Comparison of ENCODE assay signal across 19 cellular contexts in the genomic region with DNA sequence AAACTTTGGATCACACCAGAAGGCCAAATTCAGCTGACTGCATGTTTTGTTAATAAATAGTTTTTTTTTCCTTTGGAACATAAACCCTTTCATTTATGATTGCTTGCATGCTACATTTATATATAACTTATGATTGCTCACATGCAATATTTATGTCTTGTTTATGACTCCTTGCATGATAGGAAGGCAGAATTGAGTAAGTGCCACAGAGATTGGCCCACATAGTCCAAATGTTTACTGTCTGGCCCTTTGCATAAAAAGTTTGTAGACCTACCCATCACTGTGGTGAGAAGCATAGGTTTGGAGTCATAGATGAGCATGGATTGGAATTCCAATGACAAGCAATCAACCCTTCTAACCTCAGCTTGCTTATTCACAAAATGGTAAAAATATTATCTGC. TPM values are rescaled to one million over a fixed set of nuclear protein-coding genes. Genes with fewer than 3 reads are reported as not detected.
DNase-seq lines count a peak whose midpoint lies in the region; ATAC-seq and TF ChIP-seq lines count a peak whose summit lies in the region.
"Had no signal": no experiment of that assay in that cellular context is flagged by ENCODE, and none has a peak within 500 bp of the region (broad histone marks: within the 10 kb centered on the region; RNA-seq: fewer than 3 reads in every experiment).

No MANE protein-coding gene starts in this region.

- TF ChIP-seq POLR2A in IMR-90 (IDR thresholded peaks at IDR 0.05; ENCODE audit: low read depth, low read length), result no peak

- H3K9ac ChIP-seq in IMR-90 (ENCODE audit: low read depth, low read length), result no peak overlapping the region
- no peak overlapping the region for H3K9ac ChIP-seq in fibroblast of lung (ENCODE audit: insufficient read depth, low read length)
- H3K9ac ChIP-seq: BLaER1 treated with 17β-estradiol and CSF1 and Interleukin-3, amounts not matched to agents 10 nM and 100 nM had no signal

- no peaks in the 10 kb centered on the region for H3K27me3 Mint-ChIP-seq in activated T-cell treated with anti-CD3 and anti-CD28 coated beads, Interleukin-2, amount 50 U/mL, for 24 hours
- H3K27me3 Mint-ChIP-seq: B cell had no signal

- H3K4ac ChIP-seq in IMR-90 (ENCODE audit: low read depth, low read length), result no peak overlapping the region

- no peak overlapping the region for H2AK9ac ChIP-seq in IMR-90 (replicated peaks; ENCODE audit: low read depth, low read length, poor library complexity)

- no TSS peak for BruUV-seq in IMR-90 (replicated peaks; lab: Mats Ljungman, UMichigan)

- H3K14ac ChIP-seq in IMR-90 (replicated peaks; ENCODE audit: low read depth, low read length), result no peak overlapping the region

- H3K4me1 ChIP-seq in IMR-90 (ENCODE audit: control insufficient read depth, insufficient read depth, low read length) (peaks cover 20% of the 10 kb centered on the region), fibroblast of lung (ENCODE audit: control insufficient read depth, extremely low read depth, insufficient read depth, low read length) (peaks cover 6% of the 10 kb centered on the region)

- H3K4me3 ChIP-seq in AG04450 (ENCODE audit: low read depth, low read length) (no peak overlapping the region), IMR-90 (ENCODE audit: insufficient read depth, low read depth, low read length) (no peak overlapping the region), fibroblast of lung (replicated peaks in 1 of 4; ENCODE audit: control extremely low read depth in 1 of 4, insufficient read depth in 1 of 4, low read depth in 3 of 4, low read length in 4 of 4) (no peak overlapping the region)
- H3K4me3 ChIP-seq: A549; BLaER1 treated with 17β-estradiol and CSF1 and Interleukin-3, amounts not matched to agents 10 nM and 100 nM had no signal

- H3K27ac Mint-ChIP-seq in activated T-cell treated with anti-CD3 and anti-CD28 coated beads, Interleukin-2, amount 50 U/mL, for 24 hours, result no peak overlapping the region
- H3K27ac Mint-ChIP-seq: B cell had no signal

- ATAC-seq in IMR-90 (ENCODE audit: low read depth), result peak; percentile 79
- ATAC-seq in left colon, result peak; percentile 53
- ATAC-seq: A549, HepG2 had no signal

- peak overlapping the region; percentile 56 for H2BK5ac ChIP-seq in IMR-90 (ENCODE audit: low read depth, low read length, poor library complexity, severe bottlenecking)

- H3K27me3 ChIP-seq in AG04450 (ENCODE audit: control insufficient read depth, insufficient read depth, low read length) (no peaks in the 10 kb centered on the region), IMR-90 (ENCODE audit: control insufficient read depth, insufficient read depth, low read length) (no peaks in the 10 kb centered on the region), fibroblast of lung (ENCODE audit: control insufficient read depth, insufficient read depth, low read length) (no peaks in the 10 kb centered on the region)
- H3K27me3 ChIP-seq: BLaER1 treated with 17β-estradiol and CSF1 and Interleukin-3, amounts not matched to agents 10 nM and 100 nM had no signal

- no peak overlapping the region for H2BK120ac ChIP-seq in IMR-90 (ENCODE audit: low read depth, low read length)

- no peak overlapping the region for H4K5ac ChIP-seq in IMR-90 (ENCODE audit: low read depth, low read length)

- H3K4me2 ChIP-seq in IMR-90 (ENCODE audit: low read depth, low read length) (no peak overlapping the region), fibroblast of lung (ENCODE audit: extremely low read depth, insufficient read depth, low read length) (peak overlapping the region; percentile 19)
- H3K4me2 ChIP-seq: A549 had no signal

- H2AFZ ChIP-seq in IMR-90 (replicated peaks; ENCODE audit: low read length, poor library complexity) (no peak overlapping the region), fibroblast of lung (ENCODE audit: low read length) (no peak overlapping the region)

- peaks cover 15% of the 10 kb centered on the region for H3K4me1 Mint-ChIP-seq in activated T-cell treated with anti-CD3 and anti-CD28 coated beads, Interleukin-2, amount 50 U/mL, for 24 hours (ENCODE audit: low read depth)

- no peak overlapping the region for H3K23ac ChIP-seq in IMR-90 (ENCODE audit: low read depth, low read length)

- dilution Hi-C loops in IMR-90 (cut with HindIII; ENCODE audit: low sequenced_read_pairs, unreplicated experiment), result no loop called here

- TF ChIP-seq CTCF in AG04450 (IDR thresholded peaks at IDR 0.05; ENCODE audit: low read depth, low read length), result no peak
- TF ChIP-seq CTCF in IMR-90 (conservative IDR thresholded peaks at IDR 0.05; ENCODE audit: low read depth, low read length), result no peak
- no peak for TF ChIP-seq CTCF in fibroblast of lung (conservative IDR thresholded peaks at IDR 0.05 in 1 of 2, IDR thresholded peaks at IDR 0.05 in 1 of 2; ENCODE audit: low read depth in 1 of 2, low read length in 2 of 2)

- H3K9me3 Mint-ChIP-seq in activated T-cell treated with anti-CD3 and anti-CD28 coated beads, Interleukin-2, amount 50 U/mL, for 24 hours, result no peaks in the 10 kb centered on the region
- H3K9me3 Mint-ChIP-seq: CD8-positive, alpha-beta memory T cell had no signal

- no peak overlapping the region for H2BK15ac ChIP-seq in IMR-90 (ENCODE audit: low read depth, low read length)

- H3K9me3 ChIP-seq in AG04450 (ENCODE audit: control insufficient read depth, insufficient read depth, low read length), result no peaks in the 10 kb centered on the region
- H3K9me3 ChIP-seq in IMR-90 (ENCODE audit: control insufficient read depth, insufficient read depth, low read length), result no peaks in the 10 kb centered on the region
- no peaks in the 10 kb centered on the region for H3K9me3 ChIP-seq in fibroblast of lung (ENCODE audit: control insufficient read depth, insufficient read depth, low read depth, low read length)
- H3K9me3 ChIP-seq: A549 had no signal

- H3K27ac ChIP-seq in AG04450 (ENCODE audit: low read depth, low read length) (peak overlapping the region; percentile 39), IMR-90 (ENCODE audit: insufficient read depth, low read length) (peak overlapping the region; percentile 96; the same call in 1 of the 2 replicates), fibroblast of lung (ENCODE audit: insufficient read depth, low read length) (peak overlapping the region; percentile 15)
- H3K27ac ChIP-seq: 22Rv1; A549; BLaER1 treated with 17β-estradiol and CSF1 and Interleukin-3, amounts not matched to agents 10 nM and 100 nM had no signal

- DNase-seq in AG04450 (ENCODE audit: low read depth, low spot score), result no peak
- peak; percentile 76 for DNase-seq in IMR-90
- DNase-seq in fibroblast of lung (ENCODE audit: low read depth in 2 of 2), result peak in 1 of 2 donors; percentile 63
- DNase-seq in left colon, result no peak
- no peak for DNase-seq in cardiac septum (ENCODE audit: low spot score)
- no peak for DNase-seq in NCI-H1694 (lab: John Stamatoyannopoulos, UW)
- DNase-seq in RPMI8226, result no peak
- no peak for DNase-seq in activated T-cell treated with anti-CD3 and anti-CD28 coated beads, Interleukin-2, amount 50 U/mL, for 24 hours
- DNase-seq: CD8-positive, alpha-beta memory T cell; COR-L47; DMS 273 treated with DMSO at 0.1 percent for 48 hours; GDM1; GOT3; H7 had no signal

- H3K79me2 ChIP-seq in fibroblast of lung (ENCODE audit: control insufficient read depth, insufficient read depth, low read length), result peaks cover 26% of the 10 kb centered on the region

- peaks cover 38 to 62% of the 10 kb centered on the region in 2 experiments for H3K79me1 ChIP-seq in IMR-90 (ENCODE audit: low read depth in 1 of 2, low read length in 2 of 2)

- POLR2A ChIA-PET in AG04450 (lab: Yijun Ruan, JAX) (interaction anchor here (0.9 to 1.5 kb wide), 2 partner anchors 27 to 31 kb away, joined by 5 to 7 read pairs; a partner anchor contains a TSS), IMR-90 (lab: Charles Lee; ENCODE audit: unreplicated experiment) (no interaction called here)

- no peak overlapping the region for H3K56ac ChIP-seq in IMR-90 (ENCODE audit: extremely low read depth, insufficient read depth, low read length)

- in situ Hi-C loops in IMR-90 (cut with MboI; ENCODE audit: low sequenced_read_pairs), result no loop called here

- no peak for TF ChIP-seq RAD21 in IMR-90 (IDR thresholded peaks at IDR 0.05; ENCODE audit: low read length)

- H2AK5ac ChIP-seq in IMR-90 (ENCODE audit: low read depth, low read length), result no peak overlapping the region

- CTCF ChIA-PET in AG04450 (lab: Charles Lee), result interaction anchor here (1.6 kb wide), 1 partner anchor 16 kb away, joined by 3 read pairs; no protein-coding TSS in a partner anchor
- CTCF ChIA-PET in IMR-90 (lab: Yijun Ruan, JAX), result interaction anchor here (0.6 to 1.0 kb wide), 2 partner anchors 9 to 1049 kb away, joined by 3 read pairs; no protein-coding TSS in a partner anchor

- no peak overlapping the region for H2BK20ac ChIP-seq in IMR-90 (ENCODE audit: low read depth, low read length)

- H3K36me3 ChIP-seq in IMR-90 (ENCODE audit: control insufficient read depth, insufficient read depth, low read length) (peaks cover 18% of the 10 kb centered on the region), fibroblast of lung (ENCODE audit: control insufficient read depth, insufficient read depth, low read length) (peaks cover 4% of the 10 kb centered on the region)

- intact Hi-C loops in IMR-90 (cut with micrococcal nuclease) (no loop called here), left colon (cut with DNase I, micrococcal nuclease) (no loop called here), cardiac septum (cut with DNase I) (no loop called here)

- H3K18ac ChIP-seq in IMR-90 (ENCODE audit: low read depth, low read length), result no peak overlapping the region

- H3K36me3 Mint-ChIP-seq in activated T-cell treated with anti-CD3 and anti-CD28 coated beads, Interleukin-2, amount 50 U/mL, for 24 hours (ENCODE audit: low read depth), result peaks cover 57% of the 10 kb centered on the region

- peaks cover 22% of the 10 kb centered on the region for H4K20me1 ChIP-seq in IMR-90 (ENCODE audit: insufficient read depth, low read length)
- peaks cover 1% of the 10 kb centered on the region for H4K20me1 ChIP-seq in fibroblast of lung (ENCODE audit: control insufficient read depth, extremely low read depth, insufficient read depth, low read length)

- H4K8ac ChIP-seq in IMR-90 (ENCODE audit: low read depth in 2 of 2, low read length in 2 of 2), result no peak overlapping the region

- peaks cover 12% of the 10 kb centered on the region for H3K9me1 ChIP-seq in IMR-90 (ENCODE audit: insufficient read depth, low read length)

- H4K91ac ChIP-seq in IMR-90 (ENCODE audit: insufficient read depth, low read depth, low read length), result no peak overlapping the region

- H3K4me3 Mint-ChIP-seq in activated T-cell treated with anti-CD3 and anti-CD28 coated beads, Interleukin-2, amount 50 U/mL, for 24 hours, result no peak overlapping the region
- H3K4me3 Mint-ChIP-seq: B cell; CD8-positive, alpha-beta memory T cell had no signal

RNA-seq across cellular contexts. Expression of a gene that starts 30.8 kb away (rescaled TPM):
- polyA plus RNA-seq in AG04450 (2011; rRNA removed), result 67.8 and 74.8 TPM in 2 replicates
- 217 and 252 TPM in 2 replicates for polyA minus RNA-seq in AG04450 (2011; rRNA and poly(A)+ RNA removed)
- 93.6 and 115 TPM in 2 replicates for total RNA-seq in IMR-90 (2012; rRNA removed)
- 29.5 and 35.6 TPM in 2 replicates for polyA plus RNA-seq in IMR-90 (2012; rRNA removed)
- 11.5 and 21.4 TPM in 2 replicates for polyA plus RNA-seq in IMR-90 (2012; cell fraction: cytosol; rRNA removed)
- polyA plus RNA-seq in IMR-90 (2012; cell fraction: nucleus; rRNA removed; ENCODE audit: low replicate concordance), result 77.1 and 110 TPM in 2 replicates
- 107 and 156 TPM in 2 replicates for total RNA-seq in fibroblast of lung
- 59.2 and 79.1 TPM in 2 replicates for polyA plus RNA-seq in fibroblast of lung
- 38.4 and 53.2 TPM in 2 replicates for polyA plus RNA-seq in fibroblast of lung (2012)
- 151 and 153 TPM in 2 replicates for polyA minus RNA-seq in fibroblast of lung (ENCODE audit: low replicate concordance)
- total RNA-seq in left colon, result 10 to 100 TPM; 67.7 to 73.4 TPM
- total RNA-seq in cardiac septum, result 16.4 TPM

RNA-seq across cellular contexts. Expression of a gene that starts 42.9 kb away (rescaled TPM):
- polyA plus RNA-seq in AG04450 (2011; rRNA removed), result 22.0 and 24.3 TPM in 2 replicates
- polyA minus RNA-seq in AG04450 (2011; rRNA and poly(A)+ RNA removed), result 7.4 and 8.0 TPM in 2 replicates
- 20.1 and 30.3 TPM in 2 replicates for total RNA-seq in IMR-90 (2012; rRNA removed)
- 13.9 and 18.6 TPM in 2 replicates for polyA plus RNA-seq in IMR-90 (2012; rRNA removed)
- polyA plus RNA-seq in IMR-90 (2012; cell fraction: cytosol; rRNA removed), result 6.0 and 8.4 TPM in 2 replicates
- polyA plus RNA-seq in IMR-90 (2012; cell fraction: nucleus; rRNA removed; ENCODE audit: low replicate concordance), result 2.0 and 6.5 TPM in 2 replicates
- 31.3 and 34.0 TPM in 2 replicates for total RNA-seq in fibroblast of lung
- 27.4 and 33.7 TPM in 2 replicates for polyA plus RNA-seq in fibroblast of lung
- 18.5 and 25.3 TPM in 2 replicates for polyA plus RNA-seq in fibroblast of lung (2012)
- 8.1 and 14.7 TPM in 2 replicates for polyA minus RNA-seq in fibroblast of lung (ENCODE audit: low replicate concordance)
- total RNA-seq in left colon, result 10 to 100 TPM; 28.6 to 35.5 TPM
- total RNA-seq in cardiac septum, result 34.2 TPM

Comparison
In these comparisons a context has a peak if more than half of its experiments do, and no peak if none do; other contexts are left out.
1. H3K27ac ChIP-seq: peak in every context shown above with its lines; median percentile 96 in IMR-90; 39 in AG04450; 15 in fibroblast of lung.